In genomic region chr12:113876160-113876559, GRCh38 we compare ENCODE assay signal across 33 cellular contexts.
"Had no signal": no experiment of that assay in that cellular context is flagged by ENCODE, and none has a peak within 500 bp of the region (broad histone marks: within the 10 kb centered on the region; RNA-seq: fewer than 3 reads in every experiment).

No MANE protein-coding gene starts in this region.

- H3K9ac ChIP-seq: KMS-11 had no signal

- H3K36me3 Mint-ChIP-seq: activated CD8-positive, alpha-beta memory T cell treated with anti-CD3 and anti-CD28 coated beads, Interleukin-2, amount 10 ng/mL, durations not matched to agents 7 days and 5 days had no signal

- H3K4me1 Mint-ChIP-seq: activated B cell treated with CpG ODN at 0.5 μM for 24 hours; activated CD4-positive, alpha-beta memory T cell treated with anti-CD3 and anti-CD28 coated beads, Interleukin-2, amount 10 ng/mL, durations not matched to agents 7 days and 5 days; activated CD8-positive, alpha-beta memory T cell treated with anti-CD3 and anti-CD28 coated beads, Interleukin-2, amount 10 ng/mL, durations not matched to agents 7 days and 5 days; activated naive CD8-positive, alpha-beta T cell treated with anti-CD3 and anti-CD28 coated beads for 36 hours had no signal

- H3K27ac Mint-ChIP-seq: activated CD4-positive, alpha-beta memory T cell treated with anti-CD3 and anti-CD28 coated beads, Interleukin-2, amount 10 ng/mL, durations not matched to agents 7 days and 5 days; activated CD8-positive, alpha-beta memory T cell treated with anti-CD3 and anti-CD28 coated beads, Interleukin-2, amount 10 ng/mL, durations not matched to agents 7 days and 5 days; activated naive CD8-positive, alpha-beta T cell treated with anti-CD3 and anti-CD28 coated beads for 36 hours had no signal

- H3K27me3 Mint-ChIP-seq: activated B cell treated with CpG ODN at 0.5 μM for 24 hours; activated CD4-positive, alpha-beta memory T cell treated with anti-CD3 and anti-CD28 coated beads, Interleukin-2, amount 10 ng/mL, durations not matched to agents 7 days and 5 days; activated CD8-positive, alpha-beta memory T cell treated with anti-CD3 and anti-CD28 coated beads, Interleukin-2, amount 10 ng/mL, durations not matched to agents 7 days and 5 days; activated naive CD8-positive, alpha-beta T cell treated with anti-CD3 and anti-CD28 coated beads for 36 hours had no signal

- H3K27ac ChIP-seq: ascending aorta, body of pancreas, KMS-11, VCaP had no signal

- H3K4me2 ChIP-seq: KMS-11 had no signal

- H3K27me3 ChIP-seq: ascending aorta, body of pancreas, Peyer's patch had no signal

- H3K9me3 ChIP-seq: ascending aorta, body of pancreas, Peyer's patch had no signal

- H3K4me3 ChIP-seq: ascending aorta, body of pancreas, Peyer's patch had no signal

- H3K4me1 ChIP-seq: ascending aorta, body of pancreas, Peyer's patch had no signal

- H3K9me3 Mint-ChIP-seq: activated B cell treated with CpG ODN at 0.5 μM for 24 hours; activated CD4-positive, alpha-beta memory T cell treated with anti-CD3 and anti-CD28 coated beads, Interleukin-2, amount 10 ng/mL, durations not matched to agents 7 days and 5 days; activated naive CD8-positive, alpha-beta T cell treated with anti-CD3 and anti-CD28 coated beads for 36 hours had no signal

- H3K4me3 Mint-ChIP-seq: activated B cell treated with CpG ODN at 0.5 μM for 24 hours; activated CD4-positive, alpha-beta memory T cell treated with anti-CD3 and anti-CD28 coated beads, Interleukin-2, amount 10 ng/mL, durations not matched to agents 7 days and 5 days; activated CD8-positive, alpha-beta memory T cell treated with anti-CD3 and anti-CD28 coated beads, Interleukin-2, amount 10 ng/mL, durations not matched to agents 7 days and 5 days; activated naive CD8-positive, alpha-beta T cell treated with anti-CD3 and anti-CD28 coated beads for 36 hours had no signal

- DNase-seq: activated B cell treated with CpG ODN at 0.5 μM for 24 hours; activated CD4-positive, alpha-beta memory T cell treated with anti-CD3 and anti-CD28 coated beads, Interleukin-2, amount 10 ng/mL, durations not matched to agents 7 days and 5 days; activated CD4-positive, alpha-beta T cell treated with anti-CD3 and anti-CD28 coated beads for 4 hours; activated CD4-positive, CD25-positive, alpha-beta regulatory T cell treated with anti-CD3 and anti-CD28 coated beads, Interleukin-2, amount 50 U/mL, for 72 hours; activated CD8-positive, alpha-beta memory T cell treated with anti-CD3 and anti-CD28 coated beads for 24 hours; activated CD8-positive, alpha-beta memory T cell treated with anti-CD3 and anti-CD28 coated beads, Interleukin-2, amount 10 ng/mL, durations not matched to agents 7 days and 5 days; activated CD8-positive, alpha-beta memory T cell treated with anti-CD3 and anti-CD28 coated beads, Interleukin-2, amount 50 U/mL, for 48 hours; activated effector memory CD4-positive, alpha-beta T cell treated with Interleukin-2 at 50 U/mL for 16 hours; activated naive CD4-positive, alpha-beta T cell; activated naive CD4-positive, alpha-beta T cell treated with anti-CD3 and anti-CD28 coated beads, Interleukin-2, amount 50 U/mL, for 16 hours; activated naive CD8-positive, alpha-beta T cell treated with anti-CD3 and anti-CD28 coated beads for 36 hours; activated T-cell treated with anti-CD3 and anti-CD28 coated beads, Interleukin-2, amount 50 U/mL, for 48 hours; amygdala; body of pancreas; caudate nucleus; MM.1S; NCI-H187; NCI-H2107; NCI-H2171; NCI-H526; NCI-H748 treated with DMSO at 0.1 percent for 48 hours; NK-92 treated with Interleukin-12 subunit alpha and Interleukin-12 subunit beta, amount 100 ng/mL, for 24 hours; PC-3; RPMI8226; SIG-M5; SW 1271; T-helper 1 cell; T-helper 2 cell; T-helper 9 cell had no signal
